ENCODE assay signal across 1 cellular context in the genomic region with DNA sequence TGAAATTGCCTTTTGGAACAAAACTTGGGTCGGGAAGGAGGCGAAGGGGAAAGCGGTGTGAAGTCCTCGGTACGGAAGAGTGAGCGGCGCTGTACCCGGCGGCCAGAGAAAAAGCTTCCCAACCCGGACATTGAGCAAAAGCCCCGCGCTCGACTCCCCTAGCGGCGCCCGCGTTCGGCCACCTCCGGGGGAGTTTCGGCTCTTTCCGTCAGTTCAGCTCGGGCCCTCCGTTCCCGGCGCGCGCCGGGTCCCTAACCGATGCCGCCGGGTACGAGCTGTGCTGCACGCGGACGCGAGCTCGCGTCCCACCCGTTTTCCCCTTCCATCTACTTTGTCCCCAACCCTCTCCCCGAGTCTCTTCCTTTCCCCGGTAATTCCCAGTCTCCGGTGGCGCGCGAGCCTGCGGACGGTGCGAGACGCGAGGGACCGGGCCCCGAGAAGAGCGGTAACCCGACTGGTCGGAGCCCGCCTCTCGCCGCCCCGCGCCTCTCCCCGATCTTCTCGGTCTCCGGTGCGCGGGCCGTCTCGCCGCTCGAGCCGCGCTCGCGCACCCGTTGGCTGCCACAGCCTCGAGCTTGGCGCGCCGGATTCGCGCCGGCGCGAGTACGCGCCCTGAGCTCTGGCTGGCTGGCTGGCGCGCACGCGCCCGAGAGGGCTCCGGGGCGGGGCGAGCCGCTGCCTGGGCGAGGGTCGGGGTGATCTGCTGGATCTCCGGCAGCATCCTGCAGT.
TF ChIP-seq lines count a peak whose summit lies in the region.

No MANE protein-coding gene starts in this region.

TF ChIP-seq in HEK293, 187 proteins besides CTCF, POLR2A, EP300 and RAD21 (continued from another document and continues in another):
- no peak; the same call in 1 of the 2 replicates for TF ChIP-seq ZNF518A (tag by site-specific recombination; conservative IDR thresholded peaks at IDR 0.05; ENCODE audit: low read depth)
- no peak for TF ChIP-seq ZNF155 (tag by site-specific recombination; IDR thresholded peaks at IDR 0.05)
- TF ChIP-seq KLF9 (tag by site-specific recombination; IDR thresholded peaks at IDR 0.05; ENCODE audit: low read depth) = no peak
- no peak for TF ChIP-seq ZNF169 (tag by site-specific recombination; IDR thresholded peaks at IDR 0.05)
- TF ChIP-seq ZNF292 (tag by site-specific recombination; IDR thresholded peaks at IDR 0.05; ENCODE audit: borderline replicate concordance, low read depth) = no peak
- no peak for TF ChIP-seq ZNF138 (tag by site-specific recombination; IDR thresholded peaks at IDR 0.05; ENCODE audit: borderline replicate concordance)
- no peak for TF ChIP-seq ZNF146 (tag by site-specific recombination; IDR thresholded peaks at IDR 0.05)
- TF ChIP-seq ZNF777 (tag by site-specific recombination; IDR thresholded peaks at IDR 0.05; ENCODE audit: borderline replicate concordance) = no peak
- TF ChIP-seq ZNF596 (tag by site-specific recombination; IDR thresholded peaks at IDR 0.05) = 0 out of 2 replicates have a peak, but pooled peaks have one; percentile 8
- TF ChIP-seq, protein P1, sequence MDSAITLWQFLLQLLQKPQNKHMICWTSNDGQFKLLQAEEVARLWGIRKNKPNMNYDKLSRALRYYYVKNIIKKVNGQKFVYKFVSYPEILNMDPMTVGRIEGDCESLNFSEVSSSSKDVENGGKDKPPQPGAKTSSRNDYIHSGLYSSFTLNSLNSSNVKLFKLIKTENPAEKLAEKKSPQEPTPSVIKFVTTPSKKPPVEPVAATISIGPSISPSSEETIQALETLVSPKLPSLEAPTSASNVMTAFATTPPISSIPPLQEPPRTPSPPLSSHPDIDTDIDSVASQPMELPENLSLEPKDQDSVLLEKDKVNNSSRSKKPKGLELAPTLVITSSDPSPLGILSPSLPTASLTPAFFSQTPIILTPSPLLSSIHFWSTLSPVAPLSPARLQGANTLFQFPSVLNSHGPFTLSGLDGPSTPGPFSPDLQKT (IDR thresholded peaks at IDR 0.05; ENCODE audit: borderline replicate concordance, low read depth, low read length) = no peak
- no peak; the same call in 1 of the 2 replicates for TF ChIP-seq ZNF843 (tag by site-specific recombination; IDR thresholded peaks at IDR 0.05)
- TF ChIP-seq ZNF664 (tag by site-specific recombination; IDR thresholded peaks at IDR 0.05) = peak; percentile 71; the same call in 1 of the 2 replicates
- no peak for TF ChIP-seq ZNF514 (tag by site-specific recombination; IDR thresholded peaks at IDR 0.05)
- peak; percentile 99 for TF ChIP-seq ZNF600 (tag by site-specific recombination; IDR thresholded peaks at IDR 0.05)
- peak; percentile 24; the same call in 1 of the 2 replicates for TF ChIP-seq SP3 (tag by site-specific recombination; IDR thresholded peaks at IDR 0.05)
- TF ChIP-seq, protein P2, sequence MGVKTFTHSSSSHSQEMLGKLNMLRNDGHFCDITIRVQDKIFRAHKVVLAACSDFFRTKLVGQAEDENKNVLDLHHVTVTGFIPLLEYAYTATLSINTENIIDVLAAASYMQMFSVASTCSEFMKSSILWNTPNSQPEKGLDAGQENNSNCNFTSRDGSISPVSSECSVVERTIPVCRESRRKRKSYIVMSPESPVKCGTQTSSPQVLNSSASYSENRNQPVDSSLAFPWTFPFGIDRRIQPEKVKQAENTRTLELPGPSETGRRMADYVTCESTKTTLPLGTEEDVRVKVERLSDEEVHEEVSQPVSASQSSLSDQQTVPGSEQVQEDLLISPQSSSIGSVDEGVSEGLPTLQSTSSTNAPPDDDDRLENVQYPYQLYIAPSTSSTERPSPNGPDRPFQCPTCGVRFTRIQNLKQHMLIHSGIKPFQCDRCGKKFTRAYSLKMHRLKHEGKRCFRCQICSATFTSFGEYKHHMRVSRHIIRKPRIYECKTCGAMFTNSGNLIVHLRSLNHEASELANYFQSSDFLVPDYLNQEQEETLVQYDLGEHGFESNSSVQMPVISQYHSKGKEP (tag by site-specific recombination; IDR thresholded peaks at IDR 0.05) = peak; percentile 52; the same call in 1 of the 2 replicates
- TF ChIP-seq ZNF19 (tag by site-specific recombination; IDR thresholded peaks at IDR 0.05; ENCODE audit: low read depth) = no peak
- peak; percentile 22; the same call in 1 of the 2 replicates for TF ChIP-seq ZNF394 (tag by site-specific recombination; IDR thresholded peaks at IDR 0.05; ENCODE audit: borderline replicate concordance)
- TF ChIP-seq KLF8 (tag by site-specific recombination; IDR thresholded peaks at IDR 0.05) = peak; percentile 58; the same call in 1 of the 2 replicates
- no peak for TF ChIP-seq ZNF202 (tag by site-specific recombination; IDR thresholded peaks at IDR 0.05; ENCODE audit: borderline replicate concordance)
- no peak for TF ChIP-seq ZNF791 (tag by site-specific recombination; IDR thresholded peaks at IDR 0.05)
- 0 out of 2 replicates have a peak, but pooled peaks have one; percentile 22 for TF ChIP-seq ZNF639 (tag by site-specific recombination; IDR thresholded peaks at IDR 0.05)
- no peak for TF ChIP-seq ZNF239 (tag by site-specific recombination; IDR thresholded peaks at IDR 0.05)
- TF ChIP-seq ZNF677 (tag by site-specific recombination; IDR thresholded peaks at IDR 0.05) = peak; percentile 92
- no peak for TF ChIP-seq ZNF37A (tag by site-specific recombination; IDR thresholded peaks at IDR 0.05)
- TF ChIP-seq INSM2 (tag by site-specific recombination; IDR thresholded peaks at IDR 0.05) = peak; percentile 72; the same call in 1 of the 2 replicates
- TF ChIP-seq ZNF18 (tag by site-specific recombination; IDR thresholded peaks at IDR 0.05) = no peak
- TF ChIP-seq HIC1 (tag by site-specific recombination; IDR thresholded peaks at IDR 0.05) = peak; percentile 28; the same call in 1 of the 2 replicates
- TF ChIP-seq, protein P3, sequence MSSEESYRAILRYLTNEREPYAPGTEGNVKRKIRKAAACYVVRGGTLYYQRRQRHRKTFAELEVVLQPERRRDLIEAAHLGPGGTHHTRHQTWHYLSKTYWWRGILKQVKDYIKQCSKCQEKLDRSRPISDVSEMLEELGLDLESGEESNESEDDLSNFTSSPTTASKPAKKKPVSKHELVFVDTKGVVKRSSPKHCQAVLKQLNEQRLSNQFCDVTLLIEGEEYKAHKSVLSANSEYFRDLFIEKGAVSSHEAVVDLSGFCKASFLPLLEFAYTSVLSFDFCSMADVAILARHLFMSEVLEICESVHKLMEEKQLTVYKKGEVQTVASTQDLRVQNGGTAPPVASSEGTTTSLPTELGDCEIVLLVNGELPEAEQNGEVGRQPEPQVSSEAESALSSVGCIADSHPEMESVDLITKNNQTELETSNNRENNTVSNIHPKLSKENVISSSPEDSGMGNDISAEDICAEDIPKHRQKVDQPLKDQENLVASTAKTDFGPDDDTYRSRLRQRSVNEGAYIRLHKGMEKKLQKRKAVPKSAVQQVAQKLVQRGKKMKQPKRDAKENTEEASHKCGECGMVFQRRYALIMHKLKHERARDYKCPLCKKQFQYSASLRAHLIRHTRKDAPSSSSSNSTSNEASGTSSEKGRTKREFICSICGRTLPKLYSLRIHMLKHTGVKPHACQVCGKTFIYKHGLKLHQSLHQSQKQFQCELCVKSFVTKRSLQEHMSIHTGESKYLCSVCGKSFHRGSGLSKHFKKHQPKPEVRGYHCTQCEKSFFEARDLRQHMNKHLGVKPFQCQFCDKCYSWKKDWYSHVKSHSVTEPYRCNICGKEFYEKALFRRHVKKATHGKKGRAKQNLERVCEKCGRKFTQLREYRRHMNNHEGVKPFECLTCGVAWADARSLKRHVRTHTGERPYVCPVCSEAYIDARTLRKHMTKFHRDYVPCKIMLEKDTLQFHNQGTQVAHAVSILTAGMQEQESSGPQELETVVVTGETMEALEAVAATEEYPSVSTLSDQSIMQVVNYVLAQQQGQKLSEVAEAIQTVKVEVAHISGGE (tag by site-specific recombination; conservative IDR thresholded peaks at IDR 0.05; ENCODE audit: low read depth) = peak; percentile 68; the same call in 1 of the 2 replicates
- TF ChIP-seq, protein P4, sequence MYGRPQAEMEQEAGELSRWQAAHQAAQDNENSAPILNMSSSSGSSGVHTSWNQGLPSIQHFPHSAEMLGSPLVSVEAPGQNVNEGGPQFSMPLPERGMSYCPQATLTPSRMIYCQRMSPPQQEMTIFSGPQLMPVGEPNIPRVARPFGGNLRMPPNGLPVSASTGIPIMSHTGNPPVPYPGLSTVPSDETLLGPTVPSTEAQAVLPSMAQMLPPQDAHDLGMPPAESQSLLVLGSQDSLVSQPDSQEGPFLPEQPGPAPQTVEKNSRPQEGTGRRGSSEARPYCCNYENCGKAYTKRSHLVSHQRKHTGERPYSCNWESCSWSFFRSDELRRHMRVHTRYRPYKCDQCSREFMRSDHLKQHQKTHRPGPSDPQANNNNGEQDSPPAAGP (tag by site-specific recombination; IDR thresholded peaks at IDR 0.05) = peak; percentile 79
- TF ChIP-seq ZNF184 (tag by site-specific recombination; IDR thresholded peaks at IDR 0.05) = peak; percentile 34; the same call in 1 of the 2 replicates
- no peak for TF ChIP-seq ZNF416 (tag by site-specific recombination; IDR thresholded peaks at IDR 0.05)
- peak; percentile 96 for TF ChIP-seq ZEB2 (tag by site-specific recombination; IDR thresholded peaks at IDR 0.05)
- peak; percentile 76; the same call in 1 of the 2 replicates for TF ChIP-seq SP7 (tag by site-specific recombination; IDR thresholded peaks at IDR 0.05)
